In the genomic region with DNA sequence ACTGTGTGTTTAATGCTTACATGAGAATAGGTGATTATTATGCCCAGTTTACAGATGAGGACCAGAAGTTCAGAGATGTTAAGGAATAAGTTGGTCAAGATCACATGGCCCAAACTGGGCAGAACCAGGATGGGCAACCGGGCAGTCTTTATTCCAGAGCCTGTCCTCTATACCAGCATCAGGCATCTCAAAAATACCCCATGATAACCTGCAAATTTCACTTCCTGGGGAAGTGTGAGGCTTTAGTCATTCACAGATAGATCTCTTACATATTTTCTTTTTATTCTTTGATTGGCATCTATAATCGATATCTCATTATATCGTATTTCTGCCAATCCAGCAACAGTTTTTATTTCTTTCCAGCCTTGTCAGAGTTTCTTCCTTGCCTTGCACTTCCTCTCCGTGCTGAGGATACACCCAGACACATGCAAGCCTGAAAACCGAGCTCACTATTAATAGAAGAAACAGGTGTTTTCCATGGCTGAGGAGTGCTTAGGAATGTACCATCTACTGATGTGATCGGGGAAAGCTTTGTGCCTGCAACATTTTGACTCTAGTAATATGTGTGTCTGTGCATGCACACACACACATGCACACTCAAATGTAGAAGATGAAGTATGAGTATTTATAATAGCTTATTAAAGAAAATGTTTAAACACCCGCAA, we compare ENCODE assay signal across 9 cellular contexts.
DNase-seq lines count a peak whose midpoint lies in the region; ATAC-seq and TF ChIP-seq lines count a peak whose summit lies in the region.
"Had no signal": no experiment of that assay in that cellular context is flagged by ENCODE, and none has a peak within 500 bp of the region (broad histone marks: within the 10 kb centered on the region; RNA-seq: fewer than 3 reads in every experiment).

No MANE protein-coding gene starts in this region.

- TF ChIP-seq CTCF in natural killer cell (IDR thresholded peaks at IDR 0.05): no peak

- ATAC-seq in GM18909 (IDR thresholded peaks at IDR 0.05; ENCODE audit: poor library complexity, unreplicated experiment): peak; percentile 28
- ATAC-seq in GM21717 (IDR thresholded peaks at IDR 0.05; ENCODE audit: unreplicated experiment): peak; percentile 27
- ATAC-seq in HG03565 (IDR thresholded peaks at IDR 0.05; ENCODE audit: unreplicated experiment): peak; percentile 37
- peak; percentile 9 to 24 (median 22) for ATAC-seq in natural killer cell

- intact Hi-C loops in natural killer cell (cut with micrococcal nuclease): no loop called here

- H3K4me1 Mint-ChIP-seq in natural killer cell: peaks cover 31 to 34% of the 10 kb centered on the region in 2 donors

- H3K27me3 Mint-ChIP-seq in natural killer cell (ENCODE audit: low read depth in 2 of 2): no peaks in the 10 kb centered on the region

- no peaks in the 10 kb centered on the region for H3K36me3 Mint-ChIP-seq in natural killer cell

- H3K9me3 Mint-ChIP-seq in natural killer cell: no peaks in the 10 kb centered on the region

- peak overlapping the region; percentile 68 for H3K4me3 Mint-ChIP-seq in natural killer cell

- peak overlapping the region; percentile 88 to 92 for H3K27ac Mint-ChIP-seq in natural killer cell

- no peak for DNase-seq in natural killer cell
- no peak for DNase-seq in NCI-H1694 (lab: John Stamatoyannopoulos, UW)
- no peak for DNase-seq in activated CD4-positive, CD25-positive, alpha-beta regulatory T cell treated with anti-CD3 and anti-CD28 coated beads, Interleukin-2, amount 50 U/mL, for 72 hours
- DNase-seq in NCI-H2227 treated with DMSO at 0.1 percent for 48 hours (lab: John Stamatoyannopoulos, UW): no peak
- DNase-seq: GF-D8, NCI-H1694 treated with DMSO at 0.1 percent for 48 hours had no signal
